17 cellular contexts compared by ENCODE assay signal in the genomic region with DNA sequence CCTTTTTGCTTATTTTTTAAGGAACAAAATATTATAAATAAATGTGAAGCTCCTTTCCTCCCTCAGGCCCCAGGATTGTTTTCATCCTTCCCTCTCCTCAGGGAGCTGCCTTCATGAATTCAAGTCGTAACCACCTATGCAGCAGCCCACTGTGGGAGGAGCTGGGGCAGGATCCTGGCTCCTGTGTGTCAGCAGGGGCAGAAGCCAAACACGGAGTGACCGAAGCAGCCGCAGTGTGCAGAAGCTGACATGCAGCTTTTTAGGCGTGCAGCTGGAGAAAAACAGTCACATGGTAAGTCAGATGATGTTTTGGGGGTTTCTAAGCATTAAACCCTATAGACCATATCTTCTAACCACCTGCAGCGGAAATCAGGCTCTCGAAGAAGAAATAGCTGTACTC.
DNase-seq lines count a peak whose midpoint lies in the region; ATAC-seq and TF ChIP-seq lines count a peak whose summit lies in the region.
"Had no signal": no experiment of that assay in that cellular context is flagged by ENCODE, and none has a peak within 500 bp of the region (broad histone marks: within the 10 kb centered on the region; RNA-seq: fewer than 3 reads in every experiment).

No MANE protein-coding gene starts in this region.

- H2AK5ac ChIP-seq in neuronal stem cell (ENCODE audit: low read depth, low read length), result no peak overlapping the region

- H3F3A ChIP-seq in GM23338 (replicated peaks; ENCODE audit: low read depth), result no peaks in the 10 kb centered on the region

- H3K14ac ChIP-seq in neuronal stem cell (ENCODE audit: low read length), result peak overlapping the region; percentile 84

- H3K27me3 Mint-ChIP-seq in GM23338 (ENCODE audit: insufficient read depth, low read depth, poor library complexity), result peaks cover 2% of the 10 kb centered on the region
- H3K27me3 Mint-ChIP-seq in WTC11 (ENCODE audit: low read depth), result no peaks in the 10 kb centered on the region
- H3K27me3 Mint-ChIP-seq: CD4-positive, alpha-beta memory T cell had no signal

- H3K4me3 Mint-ChIP-seq in GM23338 (no peak overlapping the region), WTC11 (no peak overlapping the region)
- H3K4me3 Mint-ChIP-seq: CD14-positive monocyte; CD4-positive, alpha-beta memory T cell had no signal

- H4K91ac ChIP-seq in neuronal stem cell (ENCODE audit: low read depth, low read length, poor library complexity), result no peak overlapping the region

- H3K27me3 ChIP-seq in GM23338 (ENCODE audit: insufficient read depth) (no peaks in the 10 kb centered on the region), neuronal stem cell (ENCODE audit: control insufficient read depth in 3 of 3, insufficient read depth in 3 of 3, low read depth in 1 of 3, low read length in 3 of 3) (no peaks in the 10 kb centered on the region)
- H3K27me3 ChIP-seq: BE2C had no signal

- H3K36me3 Mint-ChIP-seq in GM23338 (ENCODE audit: low read depth), result peaks cover 3% of the 10 kb centered on the region; the same call in 2 of the 3 replicates
- no peaks in the 10 kb centered on the region for H3K36me3 Mint-ChIP-seq in WTC11
- H3K36me3 Mint-ChIP-seq: CD14-positive monocyte; CD4-positive, alpha-beta memory T cell had no signal

- no peaks in the 10 kb centered on the region for H3K4me1 ChIP-seq in GM23338 (ENCODE audit: insufficient read depth)
- H3K4me1 ChIP-seq in neuronal stem cell (ENCODE audit: control insufficient read depth in 2 of 2, insufficient read depth in 1 of 2, low read depth in 1 of 2, low read length in 2 of 2), result peaks cover 0 to 3% of the 10 kb centered on the region in 2 donors
- H3K4me1 ChIP-seq: BE2C, HAP-1 had no signal

- CTCF ChIA-PET in WTC11 (lab: Charles Lee), result interaction anchor here (1.1 kb wide), 1 partner anchor 154 kb away, joined by 3 read pairs; no protein-coding TSS in a partner anchor

- H3K4me1 Mint-ChIP-seq in GM23338 (peaks cover 10% of the 10 kb centered on the region; the same call in 2 of the 3 replicates), WTC11 (peaks cover 6% of the 10 kb centered on the region)
- H3K4me1 Mint-ChIP-seq: CD14-positive monocyte; CD4-positive, alpha-beta memory T cell had no signal

- H3K27ac Mint-ChIP-seq in GM23338 (no peak overlapping the region), WTC11 (no peak overlapping the region)
- H3K27ac Mint-ChIP-seq: CD14-positive monocyte; CD4-positive, alpha-beta memory T cell had no signal

- H3K36me3 ChIP-seq in GM23338 (ENCODE audit: insufficient read depth) (no peaks in the 10 kb centered on the region), neuronal stem cell (replicated peaks in 1 of 2; ENCODE audit: control insufficient read depth in 2 of 2, insufficient read depth in 2 of 2, low read length in 2 of 2) (no peaks in the 10 kb centered on the region)
- H3K36me3 ChIP-seq: BE2C, HAP-1 had no signal

- H2BK12ac ChIP-seq in neuronal stem cell (ENCODE audit: low read length), result no peak overlapping the region

- no peak overlapping the region for H2BK5ac ChIP-seq in neuronal stem cell (ENCODE audit: low read length)

- no peaks in the 10 kb centered on the region for H4K20me1 ChIP-seq in GM23338 (replicated peaks; ENCODE audit: insufficient read depth)

- DNase-seq in GM23338 (ENCODE audit: low spot score), result no peak
- DNase-seq in WTC11 (ENCODE audit: low spot score), result no peak
- DNase-seq in neuronal stem cell (ENCODE audit: low spot score), result no peak
- no peak for DNase-seq in germinal center (ENCODE audit: low spot score)
- no peak for DNase-seq in DMS153 treated with DMSO at 0.1 percent for 48 hours (lab: John Stamatoyannopoulos, UW; ENCODE audit: unreplicated experiment)
- no peak for DNase-seq in NOMO-1 treated with dmso at 0.1 percent for 144 hours (lab: John Stamatoyannopoulos, UW; ENCODE audit: unreplicated experiment)
- DNase-seq: ACHN; BE2C; Calu3; CD4-positive, alpha-beta memory T cell; DMS53; DND-41; EL had no signal

- TF ChIP-seq CTCF in GM23338 (conservative IDR thresholded peaks at IDR 0.05; ENCODE audit: low read depth in 2 of 2) (no peak), WTC11 (IDR thresholded peaks at IDR 0.05) (no peak; the same call in 1 of the 2 replicates)

- WGBS in neuronal stem cell (ENCODE audit: extremely low coverage in 2 of 2, insufficient read length in 2 of 2, insufficient replicate concordance in 1 of 2), 2 donors, result no CpG with 5 or more reads among the region's 7 CpGs

- H3K9ac ChIP-seq in neuronal stem cell (ENCODE audit: low read depth, low read length, poor library complexity), result no peak overlapping the region

- H3K4me2 ChIP-seq in GM23338, result no peak overlapping the region
- no peak overlapping the region for H3K4me2 ChIP-seq in neuronal stem cell (ENCODE audit: insufficient read depth, low read length, poor library complexity, severe bottlenecking)

- H2BK120ac ChIP-seq in neuronal stem cell (ENCODE audit: low read depth, low read length), result no peak overlapping the region

- H3K9me2 ChIP-seq in GM23338 (ENCODE audit: insufficient read depth), result no peaks in the 10 kb centered on the region

- no peak overlapping the region for H3K4me3 ChIP-seq in GM23338
- H3K4me3 ChIP-seq in neuronal stem cell (ENCODE audit: low read length in 2 of 2), result no peak overlapping the region
- H3K4me3 ChIP-seq: GM12878, HAP-1 had no signal

- H3K23ac ChIP-seq in neuronal stem cell (ENCODE audit: low read depth, low read length, poor library complexity), result no peak overlapping the region

- H3K79me1 ChIP-seq in neuronal stem cell (ENCODE audit: low read depth, low read length), result no peaks in the 10 kb centered on the region

- H3K27ac ChIP-seq in GM23338 (ENCODE audit: low read depth) (no peak overlapping the region), neuronal stem cell (replicated peaks; ENCODE audit: low read length) (no peak overlapping the region)

- H3K9me3 ChIP-seq in neuronal stem cell (replicated peaks in 1 of 2; ENCODE audit: control insufficient read depth in 2 of 2, insufficient read depth in 1 of 2, low read depth in 1 of 2, low read length in 2 of 2), result no peaks in the 10 kb centered on the region
- H3K9me3 ChIP-seq: BE2C, HAP-1 had no signal

- POLR2A ChIA-PET in WTC11 (lab: Charles Lee), result interaction anchor here (0.6 kb wide), 1 partner anchor 188 kb away, joined by 6 read pairs; no protein-coding TSS in a partner anchor

- H4K8ac ChIP-seq in neuronal stem cell (ENCODE audit: low read depth, low read length), result no peak overlapping the region

- H3K9me3 Mint-ChIP-seq in GM23338, result peaks cover under 1% of the 10 kb centered on the region
- H3K9me3 Mint-ChIP-seq in WTC11, result no peaks in the 10 kb centered on the region

- H2BK15ac ChIP-seq in neuronal stem cell (ENCODE audit: low read length), result no peak overlapping the region

- H2AFZ ChIP-seq in GM23338, result no peak overlapping the region
- H2AFZ ChIP-seq in neuronal stem cell (ENCODE audit: low read length), result no peak overlapping the region

- ATAC-seq in GM23338, result peak; percentile 59
- peak; percentile 20; the same call in 1 of the 2 replicates for ATAC-seq in WTC11
- ATAC-seq in activated CD4-positive, CD25-positive, alpha-beta regulatory T cell treated with anti-CD3 and anti-CD28 coated beads, Interleukin-2, amount 50 U/mL, for 24 hours, result no peak
- ATAC-seq: GM12878 had no signal

- H3K4ac ChIP-seq in neuronal stem cell (ENCODE audit: low read length), result no peak overlapping the region

- H3K18ac ChIP-seq in neuronal stem cell (ENCODE audit: low read length), result peak overlapping the region; percentile 59

- H3K79me2 ChIP-seq in GM23338 (replicated peaks; ENCODE audit: insufficient read depth), result no peaks in the 10 kb centered on the region

TF ChIP-seq in WTC11, 78 proteins besides CTCF, POLR2A, EP300 and RAD21 (continues in another document):
- TF ChIP-seq ZNF416 (CRISPR knock-in tag; IDR thresholded peaks at IDR 0.05) (no peak), CBFB (CRISPR knock-in tag; IDR thresholded peaks at IDR 0.05; ENCODE audit: low read depth) (no peak), JAZF1 (CRISPR knock-in tag; IDR thresholded peaks at IDR 0.05) (no peak), IRF2 (CRISPR knock-in tag; IDR thresholded peaks at IDR 0.05; ENCODE audit: borderline replicate concordance, low read depth) (no peak)
- TF ChIP-seq, protein P1, sequence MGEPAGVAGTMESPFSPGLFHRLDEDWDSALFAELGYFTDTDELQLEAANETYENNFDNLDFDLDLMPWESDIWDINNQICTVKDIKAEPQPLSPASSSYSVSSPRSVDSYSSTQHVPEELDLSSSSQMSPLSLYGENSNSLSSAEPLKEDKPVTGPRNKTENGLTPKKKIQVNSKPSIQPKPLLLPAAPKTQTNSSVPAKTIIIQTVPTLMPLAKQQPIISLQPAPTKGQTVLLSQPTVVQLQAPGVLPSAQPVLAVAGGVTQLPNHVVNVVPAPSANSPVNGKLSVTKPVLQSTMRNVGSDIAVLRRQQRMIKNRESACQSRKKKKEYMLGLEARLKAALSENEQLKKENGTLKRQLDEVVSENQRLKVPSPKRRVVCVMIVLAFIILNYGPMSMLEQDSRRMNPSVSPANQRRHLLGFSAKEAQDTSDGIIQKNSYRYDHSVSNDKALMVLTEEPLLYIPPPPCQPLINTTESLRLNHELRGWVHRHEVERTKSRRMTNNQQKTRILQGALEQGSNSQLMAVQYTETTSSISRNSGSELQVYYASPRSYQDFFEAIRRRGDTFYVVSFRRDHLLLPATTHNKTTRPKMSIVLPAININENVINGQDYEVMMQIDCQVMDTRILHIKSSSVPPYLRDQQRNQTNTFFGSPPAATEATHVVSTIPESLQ (CRISPR knock-in tag; IDR thresholded peaks at IDR 0.05), result no peak
- TF ChIP-seq, protein P2, sequence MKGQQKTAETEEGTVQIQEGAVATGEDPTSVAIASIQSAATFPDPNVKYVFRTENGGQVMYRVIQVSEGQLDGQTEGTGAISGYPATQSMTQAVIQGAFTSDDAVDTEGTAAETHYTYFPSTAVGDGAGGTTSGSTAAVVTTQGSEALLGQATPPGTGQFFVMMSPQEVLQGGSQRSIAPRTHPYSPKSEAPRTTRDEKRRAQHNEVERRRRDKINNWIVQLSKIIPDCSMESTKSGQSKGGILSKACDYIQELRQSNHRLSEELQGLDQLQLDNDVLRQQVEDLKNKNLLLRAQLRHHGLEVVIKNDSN (CRISPR knock-in tag; IDR thresholded peaks at IDR 0.05), result no peak
- TF ChIP-seq, protein P3, sequence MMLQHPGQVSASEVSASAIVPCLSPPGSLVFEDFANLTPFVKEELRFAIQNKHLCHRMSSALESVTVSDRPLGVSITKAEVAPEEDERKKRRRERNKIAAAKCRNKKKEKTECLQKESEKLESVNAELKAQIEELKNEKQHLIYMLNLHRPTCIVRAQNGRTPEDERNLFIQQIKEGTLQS (CRISPR knock-in tag; conservative IDR thresholded peaks at IDR 0.05), result no peak
- TF ChIP-seq, protein P4, sequence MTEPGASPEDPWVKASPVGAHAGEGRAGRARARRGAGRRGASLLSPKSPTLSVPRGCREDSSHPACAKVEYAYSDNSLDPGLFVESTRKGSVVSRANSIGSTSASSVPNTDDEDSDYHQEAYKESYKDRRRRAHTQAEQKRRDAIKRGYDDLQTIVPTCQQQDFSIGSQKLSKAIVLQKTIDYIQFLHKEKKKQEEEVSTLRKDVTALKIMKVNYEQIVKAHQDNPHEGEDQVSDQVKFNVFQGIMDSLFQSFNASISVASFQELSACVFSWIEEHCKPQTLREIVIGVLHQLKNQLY (CRISPR knock-in tag; IDR thresholded peaks at IDR 0.05), result no peak

Comparison
In these comparisons a context has a peak if more than half of its experiments do, and no peak if none do; other contexts are left out.
1. ATAC-seq: peak in GM23338 (single experiment) and WTC11 (single experiment); none in activated CD4-positive, CD25-positive, alpha-beta regulatory T cell treated with anti-CD3 and anti-CD28 coated beads, Interleukin-2, amount 50 U/mL, for 24 hours (0 of 2).